19 cellular contexts compared by ENCODE assay signal in genomic region chr16:1261131-1261917, GRCh38. TPM values are rescaled to one million over a fixed set of nuclear protein-coding genes. Genes with fewer than 3 reads are reported as not detected.
DNase-seq lines count a peak whose midpoint lies in the region; ATAC-seq and TF ChIP-seq lines count a peak whose summit lies in the region.
"Had no signal": no experiment of that assay in that cellular context is flagged by ENCODE, and none has a peak within 500 bp of the region (broad histone marks: within the 10 kb centered on the region; RNA-seq: fewer than 3 reads in every experiment).

No MANE protein-coding gene starts in this region.

- H3K27me3 Mint-ChIP-seq in activated T-helper 17 cell treated with anti-CD3 and anti-CD28 coated beads, Interleukin-2, amount 50 U/mL, for 72 hours = peaks cover 14% of the 10 kb centered on the region

- no peaks in the 10 kb centered on the region for H3K36me3 Mint-ChIP-seq in activated T-helper 17 cell treated with anti-CD3 and anti-CD28 coated beads, Interleukin-2, amount 50 U/mL, for 72 hours (ENCODE audit: low read depth)

- no peaks in the 10 kb centered on the region for H3K9me3 ChIP-seq in mucosa of descending colon
- H3K9me3 ChIP-seq in lower lobe of right lung = no peaks in the 10 kb centered on the region
- H3K9me3 ChIP-seq: left lung had no signal

- H3K4me1 ChIP-seq in mucosa of descending colon (ENCODE audit: low read depth) = no peaks in the 10 kb centered on the region
- no peaks in the 10 kb centered on the region for H3K4me1 ChIP-seq in lower lobe of right lung
- H3K4me1 ChIP-seq: left lung had no signal

- peak overlapping the region; percentile 45 for H3K4me3 Mint-ChIP-seq in activated T-helper 17 cell treated with anti-CD3 and anti-CD28 coated beads, Interleukin-2, amount 50 U/mL, for 72 hours
- H3K4me3 Mint-ChIP-seq: activated CD4-positive, alpha-beta T cell treated with anti-CD3 and anti-CD28 coated beads, Interleukin-2, amount 10 ng/mL, durations not matched to agents 24 days and 14 days had no signal

- TF ChIP-seq CTCF in mucosa of descending colon (IDR thresholded peaks at IDR 0.05) = no peak
- no peak for TF ChIP-seq CTCF in lower lobe of right lung (IDR thresholded peaks at IDR 0.05)

- H3K4me1 Mint-ChIP-seq in activated T-helper 17 cell treated with anti-CD3 and anti-CD28 coated beads, Interleukin-2, amount 50 U/mL, for 72 hours = peaks cover 4% of the 10 kb centered on the region

- H3K36me3 ChIP-seq in mucosa of descending colon (ENCODE audit: low read depth) (no peaks in the 10 kb centered on the region), lower lobe of right lung (no peaks in the 10 kb centered on the region)
- H3K36me3 ChIP-seq: left lung had no signal

- intact Hi-C loops in mucosa of descending colon (cut with DNase I, micrococcal nuclease) (no loop called here), lower lobe of right lung (cut with DNase I) (no loop called here)

- H3K4me3 ChIP-seq in mucosa of descending colon (no peak overlapping the region), lower lobe of right lung (no peak overlapping the region)
- H3K4me3 ChIP-seq: left lung had no signal

- peak; percentile 80 for ATAC-seq in activated T-helper 17 cell treated with anti-CD3 and anti-CD28 coated beads, Interleukin-2, amount 50 U/mL, for 72 hours (replicated peaks)
- ATAC-seq in mucosa of descending colon (peak; percentile 10), lower lobe of right lung (no peak), GM19455 (IDR thresholded peaks at IDR 0.05; ENCODE audit: unreplicated experiment) (no peak)
- ATAC-seq: left lung had no signal

- peaks cover 7% of the 10 kb centered on the region for H3K9me3 Mint-ChIP-seq in activated T-helper 17 cell treated with anti-CD3 and anti-CD28 coated beads, Interleukin-2, amount 50 U/mL, for 72 hours

- DNase-seq in NCI-H82 (lab: John Stamatoyannopoulos, UW) (peak; percentile 29), NCI-H82 treated with DMSO at 0.1 percent for 48 hours (lab: John Stamatoyannopoulos, UW; ENCODE audit: unreplicated experiment) (no peak), NCI-H1417 (lab: John Stamatoyannopoulos, UW) (peak in 2 of 3 experiments; percentile 60 to 66), mucosa of descending colon (no peak), C1 segment of cervical spinal cord (lab: John Stamatoyannopoulos, UW) (no peak), lower lobe of right lung (no peak)
- DNase-seq: activated CD4-positive, alpha-beta T cell treated with anti-CD3 and anti-CD28 coated beads, Interleukin-2, amount 10 ng/mL, durations not matched to agents 24 days and 14 days; activated T-cell treated with anti-CD3 and anti-CD28 coated beads, Interleukin-2, amount 50 U/mL, for 1 hour; hippocampal formation; left lung; NCI-H2171; small intestine; stimulated activated naive CD4-positive, alpha-beta T cell; T1000 had no signal

- H3K27ac Mint-ChIP-seq in activated T-helper 17 cell treated with anti-CD3 and anti-CD28 coated beads, Interleukin-2, amount 50 U/mL, for 72 hours = no peak overlapping the region
- H3K27ac Mint-ChIP-seq: activated CD4-positive, alpha-beta T cell treated with anti-CD3 and anti-CD28 coated beads, Interleukin-2, amount 10 ng/mL, durations not matched to agents 24 days and 14 days had no signal

- H3K27ac ChIP-seq in lower lobe of right lung = no peak overlapping the region
- H3K27ac ChIP-seq: left lung had no signal

- peaks cover 62% of the 10 kb centered on the region for H3K27me3 ChIP-seq in lower lobe of right lung (ENCODE audit: low read depth)

RNA-seq across cellular contexts. Expression of gene TPSD1, which starts 5.5 kb away (rescaled TPM):
- total RNA-seq in activated T-helper 17 cell treated with anti-CD3 and anti-CD28 coated beads, Interleukin-2, amount 50 U/mL, for 72 hours = not detected
- total RNA-seq in mucosa of descending colon = 1 to 10 TPM in 1 of 3 donors, under 1 TPM in 2; 0.35 to 4.3 (median 0.58) TPM
- 9.6 TPM for total RNA-seq in lower lobe of right lung
- total RNA-seq: activated CD4-positive, alpha-beta T cell treated with anti-CD3 and anti-CD28 coated beads, Interleukin-2, amount 10 ng/mL, durations not matched to agents 24 days and 14 days; G401; myocyte; SK-MEL-5 had no signal

RNA-seq across cellular contexts. Expression of gene TPSAB1, which starts 20.8 kb away (rescaled TPM):
- under 1 TPM; 0.29 to 0.32 TPM for total RNA-seq in activated T-helper 17 cell treated with anti-CD3 and anti-CD28 coated beads, Interleukin-2, amount 50 U/mL, for 72 hours
- total RNA-seq in mucosa of descending colon (10 to 100 TPM in 2 of 3 donors, 1 to 10 TPM in 1; 7.8 to 51.7 (median 46.2) TPM), lower lobe of right lung (103 TPM)
- total RNA-seq: activated CD4-positive, alpha-beta T cell treated with anti-CD3 and anti-CD28 coated beads, Interleukin-2, amount 10 ng/mL, durations not matched to agents 24 days and 14 days; G401; myocyte; SK-MEL-5 had no signal

RNA-seq across cellular contexts. Expression of gene TPSB2, which starts 31.3 kb away (rescaled TPM):
- total RNA-seq in activated T-helper 17 cell treated with anti-CD3 and anti-CD28 coated beads, Interleukin-2, amount 50 U/mL, for 72 hours = not detected
- 10 to 100 TPM in 1 of 3 donors, 1 to 10 TPM in 2; 3.7 to 21.0 (median 8.2) TPM for total RNA-seq in mucosa of descending colon
- total RNA-seq in lower lobe of right lung = 168 TPM
- total RNA-seq: activated CD4-positive, alpha-beta T cell treated with anti-CD3 and anti-CD28 coated beads, Interleukin-2, amount 10 ng/mL, durations not matched to agents 24 days and 14 days; G401; myocyte; SK-MEL-5 had no signal

RNA-seq across cellular contexts. Expression of gene TPSG1, which starts 36.3 kb away (rescaled TPM):
- total RNA-seq in activated T-helper 17 cell treated with anti-CD3 and anti-CD28 coated beads, Interleukin-2, amount 50 U/mL, for 72 hours = not detected
- 10 to 100 TPM; 23.3 to 61.3 (median 53.7) TPM for total RNA-seq in mucosa of descending colon
- 2.9 TPM for total RNA-seq in lower lobe of right lung
- total RNA-seq: activated CD4-positive, alpha-beta T cell treated with anti-CD3 and anti-CD28 coated beads, Interleukin-2, amount 10 ng/mL, durations not matched to agents 24 days and 14 days; G401; myocyte; SK-MEL-5 had no signal

RNA-seq across cellular contexts. Expression of gene UBE2I, which starts 48.1 kb away (rescaled TPM):
- total RNA-seq in activated T-helper 17 cell treated with anti-CD3 and anti-CD28 coated beads, Interleukin-2, amount 50 U/mL, for 72 hours = 100 to 1,000 TPM; 204 to 206 TPM
- total RNA-seq in mucosa of descending colon (100 to 1,000 TPM in 1 of 3 donors, 10 to 100 TPM in 2; 79.8 to 101 (median 96.9) TPM), lower lobe of right lung (93.4 TPM)

Comparison
In these comparisons a context has a peak if more than half of its experiments do, and no peak if none do; other contexts are left out.
1. DNase-seq: peak in NCI-H82 (single experiment) and NCI-H1417 (2 of 3); none in NCI-H82 treated with DMSO at 0.1 percent for 48 hours (single experiment), mucosa of descending colon (0 of 3), C1 segment of cervical spinal cord (0 of 14) and lower lobe of right lung (single experiment).
2. ATAC-seq: peak in activated T-helper 17 cell treated with anti-CD3 and anti-CD28 coated beads, Interleukin-2, amount 50 U/mL, for 72 hours (single experiment) and mucosa of descending colon (single experiment); none in lower lobe of right lung (0 of 2) and GM19455 (single experiment).
3. RNA of gene TPSAB1, which starts 20.8 kb away (total RNA-seq): 103 TPM in lower lobe of right lung (single experiment) and 7.8 to 51.7 TPM in mucosa of descending colon; 0.29 to 0.32 TPM in activated T-helper 17 cell treated with anti-CD3 and anti-CD28 coated beads, Interleukin-2, amount 50 U/mL, for 72 hours; every median in the first group is over 4 times any median in the second.